21 cellular contexts compared by ENCODE assay signal in the genomic region with DNA sequence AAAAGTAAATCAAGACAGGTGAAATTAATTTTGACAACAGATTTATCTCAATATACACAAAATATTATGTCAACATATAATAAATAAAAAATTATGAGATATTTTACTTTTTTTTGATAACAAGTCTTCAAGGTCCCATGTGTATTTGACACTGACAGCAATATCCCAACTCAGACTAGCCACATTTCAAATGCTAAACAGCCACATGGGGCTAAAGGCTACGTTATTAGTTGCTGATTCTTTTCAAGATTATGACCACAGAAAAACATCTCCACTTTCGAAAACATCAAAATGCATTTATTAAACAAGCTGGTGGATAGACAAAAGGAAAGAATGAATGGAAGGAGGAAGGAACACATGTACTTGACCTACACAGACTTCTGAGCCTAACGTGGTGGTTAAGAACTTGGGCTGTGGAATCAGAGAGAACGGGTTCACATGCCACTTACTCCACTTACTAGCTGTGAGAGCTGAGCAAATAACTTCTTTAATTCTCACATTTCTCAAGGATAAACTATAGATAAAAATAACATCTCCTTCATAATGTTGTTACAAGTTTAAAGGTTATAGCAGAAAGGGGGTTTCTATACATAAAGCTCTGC.
"Had no signal": no experiment of that assay in that cellular context is flagged by ENCODE, and none has a peak within 500 bp of the region (broad histone marks: within the 10 kb centered on the region; RNA-seq: fewer than 3 reads in every experiment).

No MANE protein-coding gene starts in this region.

- H3K36me3 Mint-ChIP-seq: activated naive CD8-positive, alpha-beta T cell treated with anti-CD3 and anti-CD28 coated beads for 36 hours; naive thymus-derived CD8-positive, alpha-beta T cell had no signal

- H3K9me3 Mint-ChIP-seq: activated CD4-positive, alpha-beta memory T cell treated with anti-CD3 and anti-CD28 coated beads, Interleukin-2, amount 10 ng/mL, durations not matched to agents 7 days and 5 days; activated naive CD8-positive, alpha-beta T cell treated with anti-CD3 and anti-CD28 coated beads for 36 hours; dendritic cell treated with granulocyte-macrophage colony-stimulating factor and Interleukin-4, amounts not matched to agents 40 ng/mL and 50 ng/mL, for 4 days; effector memory CD8-positive, alpha-beta T cell; naive thymus-derived CD8-positive, alpha-beta T cell; stimulated activated naive CD8-positive, alpha-beta T cell treated with anti-CD3 and anti-CD28 coated beads, Interleukin-15, amount 100 ng/mL, for 72 hours had no signal

- H3K27ac ChIP-seq: brain microvascular endothelial cell, epithelial cell of prostate, prostate gland, right lobe of liver, spleen, upper lobe of left lung, WERI-Rb-1 had no signal

- H3K27me3 ChIP-seq: brain microvascular endothelial cell, right lobe of liver, spleen, upper lobe of left lung had no signal

- H3K36me3 ChIP-seq: prostate gland, right lobe of liver, spleen, WERI-Rb-1 had no signal

- H3K27ac Mint-ChIP-seq: activated CD4-positive, alpha-beta memory T cell treated with anti-CD3 and anti-CD28 coated beads, Interleukin-2, amount 10 ng/mL, durations not matched to agents 7 days and 5 days; activated CD4-positive, alpha-beta T cell treated with anti-CD3 and anti-CD28 coated beads for 36 hours; activated naive CD8-positive, alpha-beta T cell treated with anti-CD3 and anti-CD28 coated beads for 36 hours; dendritic cell treated with granulocyte-macrophage colony-stimulating factor and Interleukin-4, amounts not matched to agents 40 ng/mL and 50 ng/mL, for 4 days; effector memory CD8-positive, alpha-beta T cell; naive thymus-derived CD8-positive, alpha-beta T cell; stimulated activated naive CD8-positive, alpha-beta T cell treated with anti-CD3 and anti-CD28 coated beads, Interleukin-15, amount 100 ng/mL, for 72 hours had no signal

- H3K27me3 Mint-ChIP-seq: dendritic cell treated with granulocyte-macrophage colony-stimulating factor and Interleukin-4, amounts not matched to agents 40 ng/mL and 50 ng/mL, for 4 days had no signal

- H3K4me3 Mint-ChIP-seq: activated CD4-positive, alpha-beta memory T cell treated with anti-CD3 and anti-CD28 coated beads, Interleukin-2, amount 10 ng/mL, durations not matched to agents 7 days and 5 days; activated CD4-positive, alpha-beta T cell treated with anti-CD3 and anti-CD28 coated beads for 36 hours; activated naive CD8-positive, alpha-beta T cell treated with anti-CD3 and anti-CD28 coated beads for 36 hours; dendritic cell treated with granulocyte-macrophage colony-stimulating factor and Interleukin-4, amounts not matched to agents 40 ng/mL and 50 ng/mL, for 4 days; effector memory CD8-positive, alpha-beta T cell; naive thymus-derived CD8-positive, alpha-beta T cell; stimulated activated naive CD8-positive, alpha-beta T cell treated with anti-CD3 and anti-CD28 coated beads, Interleukin-15, amount 100 ng/mL, for 72 hours had no signal

- FAIRE-seq: islet of Langerhans had no signal

- H3K9me3 ChIP-seq: mucosa of descending colon, prostate gland, right lobe of liver, spleen, upper lobe of left lung had no signal

- H3K4me1 ChIP-seq: prostate gland, right lobe of liver had no signal

- H3K4me1 Mint-ChIP-seq: activated CD4-positive, alpha-beta memory T cell treated with anti-CD3 and anti-CD28 coated beads, Interleukin-2, amount 10 ng/mL, durations not matched to agents 7 days and 5 days; activated CD4-positive, alpha-beta T cell treated with anti-CD3 and anti-CD28 coated beads for 36 hours; activated naive CD8-positive, alpha-beta T cell treated with anti-CD3 and anti-CD28 coated beads for 36 hours; naive thymus-derived CD8-positive, alpha-beta T cell; stimulated activated naive CD8-positive, alpha-beta T cell treated with anti-CD3 and anti-CD28 coated beads, Interleukin-15, amount 100 ng/mL, for 72 hours had no signal

- ATAC-seq: activated CD4-positive, alpha-beta T cell treated with anti-CD3 and anti-CD28 coated beads for 36 hours; effector memory CD8-positive, alpha-beta T cell; mucosa of descending colon; naive thymus-derived CD8-positive, alpha-beta T cell; right lobe of liver; stimulated activated naive CD8-positive, alpha-beta T cell treated with anti-CD3 and anti-CD28 coated beads, Interleukin-15, amount 100 ng/mL, for 72 hours had no signal

- H3K4me3 ChIP-seq: mucosa of descending colon, prostate gland, right lobe of liver, spleen, upper lobe of left lung had no signal

- DNase-seq: activated CD4-positive, alpha-beta memory T cell treated with anti-CD3 and anti-CD28 coated beads, Interleukin-2, amount 10 ng/mL, durations not matched to agents 7 days and 5 days; activated CD4-positive, alpha-beta T cell treated with anti-CD3 and anti-CD28 coated beads for 36 hours; activated gamma-delta T cell treated with Interleukin-2 at 50 U/mL for 16 hours; activated naive CD8-positive, alpha-beta T cell treated with anti-CD3 and anti-CD28 coated beads for 36 hours; activated T-cell treated with anti-CD3 and anti-CD28 coated beads, Interleukin-2, amount 50 U/mL, for 48 hours; amygdala; brain microvascular endothelial cell; cerebellar nuclear complex; effector memory CD8-positive, alpha-beta T cell; mucosa of descending colon; naive thymus-derived CD8-positive, alpha-beta T cell; occipital lobe; right lobe of liver; spleen; stimulated activated naive CD8-positive, alpha-beta T cell treated with anti-CD3 and anti-CD28 coated beads, Interleukin-15, amount 100 ng/mL, for 72 hours; upper lobe of left lung; WERI-Rb-1 had no signal
